Comparison of ENCODE assay signal across 25 cellular contexts in genomic region chrX:15321447-15321846, GRCh38.
DNase-seq lines count a peak whose midpoint lies in the region; ATAC-seq lines count a peak whose summit lies in the region.
"Had no signal": no experiment of that assay in that cellular context is flagged by ENCODE, and none has a peak within 500 bp of the region (broad histone marks: within the 10 kb centered on the region; RNA-seq: fewer than 3 reads in every experiment).

No MANE protein-coding gene starts in this region.

- no peak for ATAC-seq in HG03342 (IDR thresholded peaks at IDR 0.05; ENCODE audit: unreplicated experiment)
- ATAC-seq in GM18502 (IDR thresholded peaks at IDR 0.05; ENCODE audit: poor library complexity, unreplicated experiment) = no peak
- ATAC-seq: activated CD8-positive, alpha-beta T cell treated with anti-CD3 and anti-CD28 coated beads, Interleukin-2, amount 10 ng/mL, durations not matched to agents 7 days and 5 days had no signal

- peaks cover 0 to 29% (median 15%) of the 10 kb centered on the region in 11 experiments; a peak in 13 of 22 replicates for H3K36me3 ChIP-seq in BLaER1 treated with 17β-estradiol and CSF1 and Interleukin-3, amounts not matched to agents 10 nM and 100 nM

- H3K4me3 ChIP-seq in BLaER1 treated with 17β-estradiol and CSF1 and Interleukin-3, amounts not matched to agents 10 nM and 100 nM = no peak overlapping the region
- H3K4me3 ChIP-seq: coronary artery, pancreas, right lobe of liver, upper lobe of left lung had no signal

- in situ Hi-C loops in KBM-7 (cut with MboI; ENCODE audit: low pct_unique_long_range_greater_than_20kb, low sequenced_read_pairs) = no loop called here

- H3K4me1 ChIP-seq in BLaER1 treated with 17β-estradiol and CSF1 and Interleukin-3, amounts not matched to agents 10 nM and 100 nM = peaks cover 0 to 52% (median 8%) of the 10 kb centered on the region in 10 experiments; a peak in 10 of 20 replicates
- H3K4me1 ChIP-seq: pancreas, right lobe of liver had no signal

- peak overlapping the region in 3 of 11 experiments; percentile 13 to 53 (median 32); a peak in 1 of 22 replicates for H3K9ac ChIP-seq in BLaER1 treated with 17β-estradiol and CSF1 and Interleukin-3, amounts not matched to agents 10 nM and 100 nM
- H3K9ac ChIP-seq: KMS-11 had no signal

- H4K20me1 ChIP-seq in BLaER1 treated with 17β-estradiol and CSF1 and Interleukin-3, amounts not matched to agents 10 nM and 100 nM = peaks cover 0 to 10% (median 0%) of the 10 kb centered on the region in 11 experiments; a peak in 1 of 22 replicates

- DNase-seq in KBM-7 (peak; percentile 65), SKM-1 treated with dmso at 0.1 percent for 144 hours (lab: John Stamatoyannopoulos, UW; ENCODE audit: unreplicated experiment) (peak; percentile 60), medulla oblongata (ENCODE audit: extremely low spot score) (peak; percentile 55), middle frontal gyrus (ENCODE audit: extremely low spot score, low spot score) (no peak), NCI-H1694 (lab: John Stamatoyannopoulos, UW) (no peak)
- DNase-seq: activated CD4-positive, alpha-beta T cell treated with anti-CD3 and anti-CD28 coated beads for 1 hour; activated CD8-positive, alpha-beta T cell treated with anti-CD3 and anti-CD28 coated beads, Interleukin-2, amount 10 ng/mL, durations not matched to agents 7 days and 5 days; activated gamma-delta T cell treated with Interleukin-2 at 50 U/mL for 16 hours; CD4-positive, CD25-positive, alpha-beta regulatory T cell; kidney; naive B cell; NCI-H1105; NCI-H2081; pancreas; right lobe of liver; stimulated activated CD4-positive, alpha-beta T cell treated with anti-CD3 and anti-CD28 coated beads, Interleukin-15, amount 100 ng/mL, for 24 hours; stimulated activated CD8-positive, alpha-beta memory T cell treated with anti-CD3 and anti-CD28 coated beads, Interleukin-4, amount 100 ng/mL, for 48 hours; SW 1271 had no signal

- peak overlapping the region in 6 of 11 experiments; percentile 1 to 50 (median 34); a peak in 8 of 22 replicates for H3K4me2 ChIP-seq in BLaER1 treated with 17β-estradiol and CSF1 and Interleukin-3, amounts not matched to agents 10 nM and 100 nM
- H3K4me2 ChIP-seq: KMS-11 had no signal

- peak overlapping the region in 9 of 11 experiments; percentile 19 to 84 (median 67); a peak in 16 of 22 replicates for H3K27ac ChIP-seq in BLaER1 treated with 17β-estradiol and CSF1 and Interleukin-3, amounts not matched to agents 10 nM and 100 nM
- H3K27ac ChIP-seq: coronary artery, KMS-11, pancreas, right lobe of liver, RWPE1 had no signal

- peaks cover 84 to 100% (median 98%) of the 10 kb centered on the region in 11 experiments for H3K27me3 ChIP-seq in BLaER1 treated with 17β-estradiol and CSF1 and Interleukin-3, amounts not matched to agents 10 nM and 100 nM
- H3K27me3 ChIP-seq: pancreas, right lobe of liver, upper lobe of left lung had no signal

- H3K9me3 ChIP-seq in BLaER1 treated with 17β-estradiol and CSF1 and Interleukin-3, amounts not matched to agents 10 nM and 100 nM (replicated peaks in 1 of 11) = peaks cover 0 to 19% (median 0%) of the 10 kb centered on the region in 11 experiments; a peak in 4 of 22 replicates
- H3K9me3 ChIP-seq: pancreas, right lobe of liver, upper lobe of left lung had no signal

Comparison
In these comparisons a context has a peak if more than half of its experiments do, and no peak if none do; other contexts are left out.
1. DNase-seq: peak in KBM-7 (single experiment), SKM-1 treated with dmso at 0.1 percent for 144 hours (single experiment) and medulla oblongata (single experiment); none in middle frontal gyrus (single experiment) and NCI-H1694 (single experiment).